Comparison of ENCODE assay signal across 17 cellular contexts in the genomic region with DNA sequence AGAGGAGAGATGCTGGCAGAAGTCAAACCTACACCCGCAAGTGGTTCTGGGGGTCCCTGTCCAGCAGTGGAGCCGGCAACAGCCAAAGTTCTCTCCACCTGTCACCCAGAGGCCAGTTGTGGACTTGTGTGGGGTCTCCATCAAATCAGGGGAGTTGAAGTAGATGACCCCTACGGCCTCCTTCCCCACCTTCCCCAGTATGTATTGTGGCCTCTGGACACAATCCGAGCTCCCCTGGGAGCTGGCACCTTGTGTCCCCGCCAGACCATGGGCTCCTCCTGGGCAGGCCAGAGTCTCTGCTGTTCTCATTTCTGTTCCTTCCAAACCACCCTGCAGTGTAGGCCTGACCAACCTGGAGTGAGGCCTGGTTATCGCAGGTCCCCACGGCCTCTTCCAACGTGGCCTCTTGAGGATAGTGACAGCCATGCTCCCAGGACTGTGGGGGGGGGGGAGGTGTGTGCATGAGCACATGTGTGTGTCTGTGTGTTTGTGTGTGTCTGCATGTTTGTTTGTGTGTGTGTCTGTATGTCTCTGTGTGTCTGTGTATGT.
DNase-seq lines count a peak whose midpoint lies in the region; ATAC-seq and TF ChIP-seq lines count a peak whose summit lies in the region.
"Had no signal": no experiment of that assay in that cellular context is flagged by ENCODE, and none has a peak within 500 bp of the region (broad histone marks: within the 10 kb centered on the region; RNA-seq: fewer than 3 reads in every experiment).

No MANE protein-coding gene starts in this region.

- TF ChIP-seq CTCF in nephron progenitor cell (IDR thresholded peaks at IDR 0.05) (no peak), sigmoid colon (IDR thresholded peaks at IDR 0.05) (no peak), upper lobe of right lung (IDR thresholded peaks at IDR 0.05) (no peak), mesothelial cell of epicardium (IDR thresholded peaks at IDR 0.05; ENCODE audit: unreplicated experiment) (no peak)

- DNase-seq in activated naive CD8-positive, alpha-beta T cell treated with anti-CD3 and anti-CD28 coated beads, Interleukin-2, amount 50 U/mL, for 24 hours, result no peak
- DNase-seq in activated naive CD8-positive, alpha-beta T cell treated with anti-CD3 and anti-CD28 coated beads for 36 hours, result no peak
- no peak for DNase-seq in nephron progenitor cell
- peak; percentile 37 for DNase-seq in sigmoid colon
- peak; percentile 57 for DNase-seq in upper lobe of right lung
- no peak for DNase-seq in stimulated activated CD4-positive, alpha-beta T cell treated with anti-CD3 and anti-CD28 coated beads, Interleukin-2, amount 100 ng/mL, for 48 hours
- DNase-seq in mesothelial cell of epicardium (ENCODE audit: low spot score in 2 of 2, unreplicated experiment in 2 of 2), result no peak
- DNase-seq: ACHN; C1 segment of cervical spinal cord; Calu3; CD4-positive, alpha-beta T cell; DMS 273 treated with DMSO at 0.1 percent for 48 hours; HFFc6 had no signal

- no peak overlapping the region for H3K27ac Mint-ChIP-seq in activated naive CD8-positive, alpha-beta T cell treated with anti-CD3 and anti-CD28 coated beads, Interleukin-2, amount 50 U/mL, for 24 hours
- H3K27ac Mint-ChIP-seq in activated naive CD8-positive, alpha-beta T cell treated with anti-CD3 and anti-CD28 coated beads for 36 hours, result no peak overlapping the region
- H3K27ac Mint-ChIP-seq in nephron progenitor cell, result peak overlapping the region; percentile 3
- no peak overlapping the region for H3K27ac Mint-ChIP-seq in mesothelial cell of epicardium
- H3K27ac Mint-ChIP-seq: B cell; CD4-positive, alpha-beta T cell; HFFc6 had no signal

- H3K27me3 ChIP-seq in sigmoid colon (no peaks in the 10 kb centered on the region), upper lobe of right lung (no peaks in the 10 kb centered on the region)

- no peak for TF ChIP-seq EP300 in sigmoid colon (IDR thresholded peaks at IDR 0.05)

- H3K4me1 Mint-ChIP-seq in activated naive CD8-positive, alpha-beta T cell treated with anti-CD3 and anti-CD28 coated beads, Interleukin-2, amount 50 U/mL, for 24 hours, result no peaks in the 10 kb centered on the region
- H3K4me1 Mint-ChIP-seq in activated naive CD8-positive, alpha-beta T cell treated with anti-CD3 and anti-CD28 coated beads for 36 hours, result no peaks in the 10 kb centered on the region
- H3K4me1 Mint-ChIP-seq in nephron progenitor cell, result peaks cover 9% of the 10 kb centered on the region
- H3K4me1 Mint-ChIP-seq in mesothelial cell of epicardium, result no peaks in the 10 kb centered on the region
- H3K4me1 Mint-ChIP-seq: B cell had no signal

- H3K27ac ChIP-seq in sigmoid colon (no peak overlapping the region), upper lobe of right lung (no peak overlapping the region)

- H3K4me3 Mint-ChIP-seq in activated naive CD8-positive, alpha-beta T cell treated with anti-CD3 and anti-CD28 coated beads, Interleukin-2, amount 50 U/mL, for 24 hours, result no peak overlapping the region
- H3K4me3 Mint-ChIP-seq in activated naive CD8-positive, alpha-beta T cell treated with anti-CD3 and anti-CD28 coated beads for 36 hours, result no peak overlapping the region
- H3K4me3 Mint-ChIP-seq in nephron progenitor cell (no peak overlapping the region), mesothelial cell of epicardium (no peak overlapping the region)
- H3K4me3 Mint-ChIP-seq: B cell; CD4-positive, alpha-beta T cell; HFFc6 had no signal

- peaks cover 7% of the 10 kb centered on the region for H3K27me3 Mint-ChIP-seq in activated naive CD8-positive, alpha-beta T cell treated with anti-CD3 and anti-CD28 coated beads, Interleukin-2, amount 50 U/mL, for 24 hours
- H3K27me3 Mint-ChIP-seq in activated naive CD8-positive, alpha-beta T cell treated with anti-CD3 and anti-CD28 coated beads for 36 hours, result no peaks in the 10 kb centered on the region
- H3K27me3 Mint-ChIP-seq in nephron progenitor cell (ENCODE audit: low read depth, poor library complexity) (peaks cover 38% of the 10 kb centered on the region), mesothelial cell of epicardium (ENCODE audit: low read depth) (peaks cover 43% of the 10 kb centered on the region)
- H3K27me3 Mint-ChIP-seq: B cell had no signal

- no peaks in the 10 kb centered on the region for H3K36me3 ChIP-seq in sigmoid colon
- no peaks in the 10 kb centered on the region for H3K36me3 ChIP-seq in upper lobe of right lung
- H3K36me3 ChIP-seq: HAP-1 had no signal

- 86 to 89% methylated on average over 8 of the region's 8 CpGs for WGBS in sigmoid colon, 2 donors

- intact Hi-C loops in sigmoid colon (cut with DNase I) (no loop called here), upper lobe of right lung (cut with DNase I) (no loop called here)

- peaks cover 3% of the 10 kb centered on the region for H3K36me3 Mint-ChIP-seq in activated naive CD8-positive, alpha-beta T cell treated with anti-CD3 and anti-CD28 coated beads, Interleukin-2, amount 50 U/mL, for 24 hours (ENCODE audit: low read depth)
- H3K36me3 Mint-ChIP-seq in activated naive CD8-positive, alpha-beta T cell treated with anti-CD3 and anti-CD28 coated beads for 36 hours, result peaks cover 8% of the 10 kb centered on the region
- peaks cover 8% of the 10 kb centered on the region for H3K36me3 Mint-ChIP-seq in nephron progenitor cell (ENCODE audit: low read depth)
- no peaks in the 10 kb centered on the region for H3K36me3 Mint-ChIP-seq in mesothelial cell of epicardium

- H3K9me3 ChIP-seq in sigmoid colon, result peaks cover 0 to 12% (median 7%) of the 10 kb centered on the region in 4 donors
- H3K9me3 ChIP-seq in upper lobe of right lung, result peaks cover 6% of the 10 kb centered on the region
- H3K9me3 ChIP-seq: HAP-1 had no signal

- H3K9me3 Mint-ChIP-seq in activated naive CD8-positive, alpha-beta T cell treated with anti-CD3 and anti-CD28 coated beads, Interleukin-2, amount 50 U/mL, for 24 hours, result peaks cover 14% of the 10 kb centered on the region
- H3K9me3 Mint-ChIP-seq in activated naive CD8-positive, alpha-beta T cell treated with anti-CD3 and anti-CD28 coated beads for 36 hours, result peaks cover 11% of the 10 kb centered on the region
- H3K9me3 Mint-ChIP-seq in nephron progenitor cell (peaks cover 23% of the 10 kb centered on the region), mesothelial cell of epicardium (peaks cover 11% of the 10 kb centered on the region)

- H3K4me1 ChIP-seq in sigmoid colon (no peaks in the 10 kb centered on the region), upper lobe of right lung (no peaks in the 10 kb centered on the region)
- H3K4me1 ChIP-seq: HAP-1 had no signal

- H3K4me3 ChIP-seq in sigmoid colon (no peak overlapping the region), upper lobe of right lung (no peak overlapping the region)
- H3K4me3 ChIP-seq: HAP-1 had no signal

- no peak for TF ChIP-seq POLR2A in sigmoid colon (IDR thresholded peaks at IDR 0.05)

- ATAC-seq in activated naive CD8-positive, alpha-beta T cell treated with anti-CD3 and anti-CD28 coated beads, Interleukin-2, amount 50 U/mL, for 24 hours, result peak; percentile 5
- ATAC-seq in upper lobe of right lung, result no peak
- ATAC-seq in HG03354 (IDR thresholded peaks at IDR 0.05; ENCODE audit: poor library complexity, severe bottlenecking, unreplicated experiment), result no peak
- ATAC-seq: HepG2 had no signal

Comparison
In these comparisons a context has a peak if more than half of its experiments do, and no peak if none do; other contexts are left out.
1. DNase-seq: peak in sigmoid colon (single experiment) and upper lobe of right lung (single experiment); none in activated naive CD8-positive, alpha-beta T cell treated with anti-CD3 and anti-CD28 coated beads, Interleukin-2, amount 50 U/mL, for 24 hours (single experiment), activated naive CD8-positive, alpha-beta T cell treated with anti-CD3 and anti-CD28 coated beads for 36 hours (single experiment), nephron progenitor cell (single experiment), stimulated activated CD4-positive, alpha-beta T cell treated with anti-CD3 and anti-CD28 coated beads, Interleukin-2, amount 100 ng/mL, for 48 hours (0 of 2) and mesothelial cell of epicardium (0 of 2).